Comparison of ENCODE assay signal across 17 cellular contexts in genomic region chr1:38784452-38785284, GRCh38.
A peak's percentile ranks its signal among the peaks of the same experiment; 100 is the strongest.
DNase-seq lines count a peak whose midpoint lies in the region; ATAC-seq and TF ChIP-seq lines count a peak whose summit lies in the region.
"Had no signal": no experiment of that assay in that cellular context is flagged by ENCODE, and none has a peak within 500 bp of the region (broad histone marks: within the 10 kb centered on the region; RNA-seq: fewer than 3 reads in every experiment).

No MANE protein-coding gene starts in this region.

- H3K4me2 ChIP-seq in mesenchymal stem cell (ENCODE audit: low read length, poor library complexity, severe bottlenecking): no peak overlapping the region

- no peak for TF ChIP-seq POLR2A in heart left ventricle (IDR thresholded peaks at IDR 0.05)

- peak; percentile 18 for DNase-seq in right atrium auricular region (ENCODE audit: low spot score)
- DNase-seq in heart left ventricle: no peak
- peak; percentile 27 for DNase-seq in HK-2 (ENCODE audit: unreplicated experiment)
- DNase-seq in SW480 (ENCODE audit: low spot score): peak; percentile 4
- DNase-seq in mesenchymal stem cell: no peak
- DNase-seq in AML-193 (lab: John Stamatoyannopoulos, UW): no peak
- DNase-seq in left colon: no peak
- no peak for DNase-seq in HT-29 (ENCODE audit: low spot score)
- DNase-seq: DMS153, IMR-90, Karpas-422, NCI-H1417 treated with DMSO at 0.1 percent for 48 hours, NCI-H748 treated with DMSO at 0.1 percent for 48 hours, RPMI8226, SHP77 treated with DMSO at 0.1 percent for 48 hours had no signal

- intact Hi-C loops in heart left ventricle (cut with DNase I): no loop called here
- intact Hi-C loops in left colon (cut with DNase I, micrococcal nuclease): no loop called here

- H3K4ac ChIP-seq in mesenchymal stem cell (ENCODE audit: low read depth in 1 of 2, low read length in 2 of 2): no peak overlapping the region

- H3K27ac ChIP-seq in right atrium auricular region (no peak overlapping the region), heart left ventricle (no peak overlapping the region), mesenchymal stem cell (ENCODE audit: low read length, poor library complexity, severe bottlenecking) (no peak overlapping the region)
- H3K27ac ChIP-seq: A549, C4-2B had no signal

- H3K9ac ChIP-seq in mesenchymal stem cell (ENCODE audit: low read length): no peak overlapping the region

- no peak overlapping the region for H2AFZ ChIP-seq in mesenchymal stem cell (ENCODE audit: low read depth, low read length)

- no peak overlapping the region for H2AK5ac ChIP-seq in mesenchymal stem cell (ENCODE audit: low read length, severe bottlenecking)

- H3K27me3 ChIP-seq in right atrium auricular region (peaks cover 0 to 4% of the 10 kb centered on the region in 2 donors), heart left ventricle (peaks cover 0 to 95% (median 47%) of the 10 kb centered on the region in 9 donors), mesenchymal stem cell (ENCODE audit: control insufficient read depth in 1 of 2, insufficient read depth in 1 of 2, low read length in 2 of 2) (peaks cover 31 to 84% of the 10 kb centered on the region in 2 experiments)

- no peaks in the 10 kb centered on the region for H3K79me1 ChIP-seq in mesenchymal stem cell (replicated peaks; ENCODE audit: low read length, poor library complexity, severe bottlenecking)

- TF ChIP-seq CTCF in right atrium auricular region (IDR thresholded peaks at IDR 0.05) (no peak), heart left ventricle (IDR thresholded peaks at IDR 0.05) (no peak)

- H3K36me3 ChIP-seq in right atrium auricular region (no peaks in the 10 kb centered on the region), heart left ventricle (no peaks in the 10 kb centered on the region), mesenchymal stem cell (ENCODE audit: control insufficient read depth in 1 of 2, insufficient read depth in 2 of 2, low read depth in 1 of 2, low read length in 2 of 2) (no peaks in the 10 kb centered on the region)

- no peak overlapping the region for H2BK120ac ChIP-seq in mesenchymal stem cell (ENCODE audit: low read depth, low read length)

- 84 to 94% (median 91%) methylated on average over 5 to 6 of the region's 6 CpGs for WGBS in heart left ventricle, 4 donors
- 80% methylated on average over 6 of the region's 6 CpGs for WGBS in mesenchymal stem cell

- H3K4me3 ChIP-seq in right atrium auricular region (no peak overlapping the region), heart left ventricle (no peak overlapping the region), mesenchymal stem cell (ENCODE audit: insufficient read depth in 1 of 2, low read depth in 1 of 2, low read length in 2 of 2) (no peak overlapping the region)
- H3K4me3 ChIP-seq: A549 had no signal

- no peak overlapping the region for H2BK12ac ChIP-seq in mesenchymal stem cell (ENCODE audit: low read length in 2 of 2)

- H2BK5ac ChIP-seq in mesenchymal stem cell (ENCODE audit: low read depth, low read length, poor library complexity, severe bottlenecking): no peak overlapping the region

- H3K9me3 ChIP-seq in right atrium auricular region (no peaks in the 10 kb centered on the region), heart left ventricle (no peaks in the 10 kb centered on the region), mesenchymal stem cell (ENCODE audit: control insufficient read depth, low read length) (peaks cover under 1% of the 10 kb centered on the region)
- H3K9me3 ChIP-seq: A549 had no signal

- no peaks in the 10 kb centered on the region for H3K4me1 ChIP-seq in right atrium auricular region
- peaks cover 0 to 7% (median 0%) of the 10 kb centered on the region in 12 donors for H3K4me1 ChIP-seq in heart left ventricle
- no peaks in the 10 kb centered on the region for H3K4me1 ChIP-seq in mesenchymal stem cell (ENCODE audit: control insufficient read depth, insufficient read depth, low read depth, low read length)
- H3K4me1 ChIP-seq: A549 had no signal

- peak overlapping the region; percentile 15 for H4K8ac ChIP-seq in mesenchymal stem cell (ENCODE audit: low read length)

- no peak overlapping the region for H3K23ac ChIP-seq in mesenchymal stem cell (ENCODE audit: low read length in 2 of 2)

- H2BK15ac ChIP-seq in mesenchymal stem cell (ENCODE audit: low read depth, poor library complexity, severe bottlenecking): no peak overlapping the region

- ATAC-seq in heart left ventricle: no peak
- no peak for ATAC-seq in left colon
- ATAC-seq: A549 had no signal

- H4K91ac ChIP-seq in mesenchymal stem cell (ENCODE audit: low read length): no peak overlapping the region

- no peak overlapping the region for H3K18ac ChIP-seq in mesenchymal stem cell (ENCODE audit: low read depth in 1 of 2, low read length in 2 of 2)

- no peak overlapping the region for H3K14ac ChIP-seq in mesenchymal stem cell (ENCODE audit: low read length in 2 of 2)

Comparison
In these comparisons a context has a peak if more than half of its experiments do, and no peak if none do; other contexts are left out.
1. DNase-seq: peak in right atrium auricular region (single experiment), HK-2 (single experiment) and SW480 (single experiment); none in heart left ventricle (0 of 5), mesenchymal stem cell (single experiment), AML-193 (0 of 2), left colon (0 of 2) and HT-29 (single experiment).